Comparison of ENCODE assay signal across 8 cellular contexts in the genomic region with DNA sequence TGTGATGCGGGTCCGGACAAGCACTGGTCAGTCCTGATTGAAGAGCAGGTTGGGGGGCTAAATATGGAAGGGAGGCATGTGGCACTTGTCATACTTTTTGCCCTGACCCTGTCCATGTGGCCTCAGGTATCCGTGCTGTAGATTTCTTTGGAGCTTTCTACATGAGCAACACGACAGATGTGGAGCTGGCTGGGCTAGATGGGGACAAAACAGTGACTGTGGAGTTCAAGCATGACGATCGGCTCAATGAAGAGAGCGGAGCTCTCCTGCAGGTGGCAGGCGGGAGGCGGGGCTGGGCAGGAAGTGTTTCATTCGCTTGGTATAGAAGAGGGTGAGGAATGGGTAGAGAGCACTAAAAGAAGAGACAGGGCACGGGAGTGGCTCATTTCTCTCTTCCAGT. TPM values are rescaled to one million over a fixed set of nuclear protein-coding genes. Genes with fewer than 3 reads are reported as not detected.
A peak's percentile ranks its signal among the peaks of the same experiment; 100 is the strongest.
DNase-seq lines count a peak whose midpoint lies in the region; ATAC-seq, FAIRE-seq and TF ChIP-seq lines count a peak whose summit lies in the region.

No MANE protein-coding gene starts in this region.

- ATAC-seq in activated B cell treated with CpG ODN at 0.5 μM for 24 hours (ENCODE audit: low read depth), result peak; percentile 37
- no peak for ATAC-seq in GM19452 (IDR thresholded peaks at IDR 0.05; ENCODE audit: unreplicated experiment)

- WGBS in neuronal stem cell (ENCODE audit: extremely low coverage in 2 of 2, insufficient read length in 2 of 2, insufficient replicate concordance in 1 of 2), 2 donors, result no CpG with 5 or more reads among the region's 11 CpGs

- H4K8ac ChIP-seq in neuronal stem cell (ENCODE audit: low read depth, low read length), result no peak overlapping the region

- H3K27ac ChIP-seq in neuronal stem cell (replicated peaks; ENCODE audit: low read length), result no peak overlapping the region

- POLR2A ChIA-PET in activated B cell treated with CpG ODN at 0.5 μM for 24 hours (lab: Charles Lee), result interaction anchor here (0.6 to 2.0 kb wide), 6 partner anchors 9 to 209 kb away, joined by 3 to 8 read pairs (median 5); a partner anchor contains a TSS

- no peaks in the 10 kb centered on the region for H3K9me3 Mint-ChIP-seq in activated B cell treated with CpG ODN at 0.5 μM for 24 hours
- no peaks in the 10 kb centered on the region for H3K9me3 Mint-ChIP-seq in activated naive CD8-positive, alpha-beta T cell (ENCODE audit: low read depth)

- no peak overlapping the region for H3K14ac ChIP-seq in neuronal stem cell (ENCODE audit: low read length)

- FAIRE-seq in GM12891 (lab: Jason Lieb, UNC), result peak; percentile 66

- no peak overlapping the region for H3K4ac ChIP-seq in neuronal stem cell (ENCODE audit: low read length)

- in situ Hi-C loops in G401 (cut with HindIII; ENCODE audit: low sequenced_read_pairs), result no loop called here

- no peak overlapping the region for H3K9ac ChIP-seq in neuronal stem cell (ENCODE audit: low read depth, low read length, poor library complexity)

- peak overlapping the region; percentile 66 for H3K27ac Mint-ChIP-seq in activated B cell treated with CpG ODN at 0.5 μM for 24 hours
- H3K27ac Mint-ChIP-seq in activated naive CD8-positive, alpha-beta T cell, result peak overlapping the region; percentile 36

- H3K4me1 Mint-ChIP-seq in activated B cell treated with CpG ODN at 0.5 μM for 24 hours, result peaks cover 43% of the 10 kb centered on the region
- H3K4me1 Mint-ChIP-seq in activated naive CD8-positive, alpha-beta T cell (ENCODE audit: low read depth), result peaks cover 27% of the 10 kb centered on the region

- H2AFZ ChIP-seq in neuronal stem cell (ENCODE audit: low read length), result no peak overlapping the region

- no peak overlapping the region for H4K91ac ChIP-seq in neuronal stem cell (ENCODE audit: low read depth, low read length, poor library complexity)

- no peak overlapping the region for H3K18ac ChIP-seq in neuronal stem cell (ENCODE audit: low read length)

- no peak overlapping the region for H2AK5ac ChIP-seq in neuronal stem cell (ENCODE audit: low read depth, low read length)

- peaks cover 3% of the 10 kb centered on the region for H3K79me1 ChIP-seq in neuronal stem cell (ENCODE audit: low read depth, low read length)

- TF ChIP-seq POLR2A in GM12891 (IDR thresholded peaks at IDR 0.05; ENCODE audit: low read depth, low read length), result no peak; the same call in 1 of the 2 replicates

- H3K27me3 ChIP-seq in neuronal stem cell (ENCODE audit: control insufficient read depth in 3 of 3, insufficient read depth in 3 of 3, low read depth in 1 of 3, low read length in 3 of 3), result no peaks in the 10 kb centered on the region

- no peak overlapping the region for H2BK5ac ChIP-seq in neuronal stem cell (ENCODE audit: low read length)

- H3K9me3 ChIP-seq in neuronal stem cell (replicated peaks in 1 of 2; ENCODE audit: control insufficient read depth in 2 of 2, insufficient read depth in 1 of 2, low read depth in 1 of 2, low read length in 2 of 2), result no peaks in the 10 kb centered on the region

- no peak overlapping the region for H2BK15ac ChIP-seq in neuronal stem cell (ENCODE audit: low read length)

- H3K36me3 Mint-ChIP-seq in activated B cell treated with CpG ODN at 0.5 μM for 24 hours (ENCODE audit: low read depth), result peaks cover 89% of the 10 kb centered on the region
- peaks cover 14% of the 10 kb centered on the region for H3K36me3 Mint-ChIP-seq in activated naive CD8-positive, alpha-beta T cell

- H3K4me1 ChIP-seq in neuronal stem cell (ENCODE audit: control insufficient read depth in 2 of 2, insufficient read depth in 1 of 2, low read depth in 1 of 2, low read length in 2 of 2), result peaks cover 5 to 10% of the 10 kb centered on the region in 2 donors

- no peak overlapping the region for H3K23ac ChIP-seq in neuronal stem cell (ENCODE audit: low read depth, low read length, poor library complexity)

- no peak overlapping the region for H3K4me2 ChIP-seq in neuronal stem cell (ENCODE audit: insufficient read depth, low read length, poor library complexity, severe bottlenecking)

- H2BK120ac ChIP-seq in neuronal stem cell (ENCODE audit: low read depth, low read length), result no peak overlapping the region

- H3K4me3 ChIP-seq in neuronal stem cell (ENCODE audit: low read length in 2 of 2), result no peak overlapping the region

- H3K36me3 ChIP-seq in neuronal stem cell (replicated peaks in 1 of 2; ENCODE audit: control insufficient read depth in 2 of 2, insufficient read depth in 2 of 2, low read length in 2 of 2), result peaks cover 53 to 85% of the 10 kb centered on the region in 2 donors

- H2BK12ac ChIP-seq in neuronal stem cell (ENCODE audit: low read length), result no peak overlapping the region

- no peak for TF ChIP-seq CTCF in activated B cell treated with CpG ODN at 0.5 μM for 24 hours (IDR thresholded peaks at IDR 0.05)

- CTCF ChIA-PET in activated B cell treated with CpG ODN at 0.5 μM for 24 hours (lab: Charles Lee), result interaction anchor here (1.3 to 1.4 kb wide), 2 partner anchors 13 to 111 kb away, joined by 4 to 5 read pairs; a partner anchor contains a TSS

- H3K27me3 Mint-ChIP-seq in activated B cell treated with CpG ODN at 0.5 μM for 24 hours, result no peaks in the 10 kb centered on the region
- no peaks in the 10 kb centered on the region for H3K27me3 Mint-ChIP-seq in activated naive CD8-positive, alpha-beta T cell

- intact Hi-C loops in activated B cell treated with CpG ODN at 0.5 μM for 24 hours (cut with micrococcal nuclease), result no loop called here

- no peak for DNase-seq in GM12891 (ENCODE audit: insufficient read length, low spot score)
- DNase-seq in activated B cell treated with CpG ODN at 0.5 μM for 24 hours, result peak; percentile 39
- peak; percentile 60 for DNase-seq in stimulated activated CD4-positive, alpha-beta T cell treated with anti-CD3 and anti-CD28 coated beads, Interleukin-1b, Interleukin-23, amount 100 ng/mL, for 48 hours
- DNase-seq in G401 (ENCODE audit: low spot score), result no peak
- no peak for DNase-seq in neuronal stem cell (ENCODE audit: low spot score)
- DNase-seq in GF-D8 (lab: John Stamatoyannopoulos, UW), result no peak

- peak overlapping the region; percentile 13 for H3K4me3 Mint-ChIP-seq in activated B cell treated with CpG ODN at 0.5 μM for 24 hours
- H3K4me3 Mint-ChIP-seq in activated naive CD8-positive, alpha-beta T cell, result no peak overlapping the region

TF ChIP-seq in GM12891, 5 proteins besides CTCF, POLR2A, EP300 and RAD21:
- TF ChIP-seq SPI1 (IDR thresholded peaks at IDR 0.05; ENCODE audit: low read depth, low read length) (peak; percentile 23; the same call in 1 of the 2 replicates), TAF1 (IDR thresholded peaks at IDR 0.05; ENCODE audit: low read depth, low read length) (no peak)

RNA-seq across cellular contexts. Expression of a gene that starts 13.0 kb away (rescaled TPM):
- 79.1 TPM for polyA plus RNA-seq in GM12891 (2012; ENCODE audit: low read depth, missing spikeins)
- total RNA-seq in activated B cell treated with CpG ODN at 0.5 μM for 24 hours, result 19.3 and 24.2 TPM in 2 replicates
- total RNA-seq in G401 (2014; rRNA removed; shearing (Covaris generic)), result 65.5 and 76.8 TPM in 2 replicates
- polyA plus RNA-seq in neuronal stem cell (2013, experiment 1 of 2), result 123 TPM
- 123 TPM for polyA plus RNA-seq in neuronal stem cell (2013, experiment 2 of 2)

RNA-seq across cellular contexts. Expression of a gene that starts 16.5 kb away (rescaled TPM):
- 51.6 TPM for polyA plus RNA-seq in GM12891 (2012; ENCODE audit: low read depth, missing spikeins)
- total RNA-seq in activated B cell treated with CpG ODN at 0.5 μM for 24 hours, result 67.5 and 93.0 TPM in 2 replicates
- total RNA-seq in G401 (2014; rRNA removed; shearing (Covaris generic)), result 22.8 and 30.6 TPM in 2 replicates
- polyA plus RNA-seq in neuronal stem cell (2013, experiment 1 of 2), result 39.1 TPM
- 45.8 TPM for polyA plus RNA-seq in neuronal stem cell (2013, experiment 2 of 2)

RNA-seq across cellular contexts. Expression of a gene that starts 24.7 kb away (rescaled TPM):
- polyA plus RNA-seq in GM12891 (2012; ENCODE audit: low read depth, missing spikeins), result 61.0 TPM
- 78.5 and 89.8 TPM in 2 replicates for total RNA-seq in activated B cell treated with CpG ODN at 0.5 μM for 24 hours
- 49.0 and 54.4 TPM in 2 replicates for total RNA-seq in G401 (2014; rRNA removed; shearing (Covaris generic))
- polyA plus RNA-seq in neuronal stem cell (2013, experiment 1 of 2), result 32.8 TPM
- 33.4 TPM for polyA plus RNA-seq in neuronal stem cell (2013, experiment 2 of 2)

RNA-seq across cellular contexts. Expression of a gene that starts 42.5 kb away (rescaled TPM):
- 14.8 TPM for polyA plus RNA-seq in GM12891 (2012; ENCODE audit: low read depth, missing spikeins)
- total RNA-seq in activated B cell treated with CpG ODN at 0.5 μM for 24 hours, result 59.4 and 61.7 TPM in 2 replicates
- 3.7 and 6.9 TPM in 2 replicates for total RNA-seq in G401 (2014; rRNA removed; shearing (Covaris generic))
- polyA plus RNA-seq in neuronal stem cell (2013, experiment 1 of 2), result 14.3 TPM
- polyA plus RNA-seq in neuronal stem cell (2013, experiment 2 of 2), result 14.9 TPM

Comparison
In these comparisons a context has a peak if more than half of its experiments do, and no peak if none do; other contexts are left out.
1. DNase-seq: peak in activated B cell treated with CpG ODN at 0.5 μM for 24 hours (single experiment) and stimulated activated CD4-positive, alpha-beta T cell treated with anti-CD3 and anti-CD28 coated beads, Interleukin-1b, Interleukin-23, amount 100 ng/mL, for 48 hours (single experiment); none in GM12891 (single experiment), G401 (single experiment), neuronal stem cell (single experiment) and GF-D8 (single experiment).